16 cellular contexts compared by ENCODE assay signal in the genomic region with DNA sequence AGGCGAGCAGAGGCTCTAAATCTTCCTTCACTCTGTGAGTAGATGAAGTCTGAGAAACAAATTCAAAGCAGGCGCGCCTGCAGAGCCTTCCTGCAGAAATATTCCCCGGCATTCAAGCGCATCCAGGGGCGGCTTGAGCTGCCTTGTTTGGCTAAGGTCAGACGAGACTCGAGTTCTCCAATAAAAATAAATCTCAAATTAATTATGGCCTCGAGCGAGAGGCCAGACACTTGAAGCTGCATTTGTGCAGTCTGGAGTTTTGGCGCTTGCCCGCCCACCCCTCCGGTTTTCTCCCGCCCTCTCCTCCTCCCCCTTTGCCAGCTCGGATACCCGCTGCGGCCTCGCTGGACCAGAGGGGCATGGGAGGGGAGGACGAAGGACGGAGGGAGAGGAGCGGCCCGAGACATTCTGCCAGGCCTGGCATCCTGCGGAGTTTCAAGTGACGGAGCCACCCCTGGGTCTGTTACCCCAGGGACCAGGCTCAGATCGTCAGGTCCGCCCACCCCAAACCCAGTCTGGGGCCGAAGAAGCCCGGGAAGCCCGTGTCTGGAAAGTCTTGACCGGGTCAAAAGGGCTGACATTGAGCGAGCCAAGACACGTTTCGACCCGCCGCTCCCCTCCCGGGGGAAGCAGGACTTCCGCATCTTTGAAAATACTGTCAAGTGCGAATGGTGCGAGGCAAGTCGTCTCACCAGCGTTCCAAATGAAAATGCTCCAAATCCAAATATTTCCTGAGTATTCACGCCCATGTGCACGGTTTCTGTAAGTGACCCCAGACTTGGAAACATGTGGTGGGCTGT. TPM values are rescaled to one million over a fixed set of nuclear protein-coding genes. Genes with fewer than 3 reads are reported as not detected.
A peak's percentile ranks its signal among the peaks of the same experiment; 100 is the strongest.
DNase-seq lines count a peak whose midpoint lies in the region; ATAC-seq and TF ChIP-seq lines count a peak whose summit lies in the region.
"Had no signal": no experiment of that assay in that cellular context is flagged by ENCODE, and none has a peak within 500 bp of the region (broad histone marks: within the 10 kb centered on the region; RNA-seq: fewer than 3 reads in every experiment).

No MANE protein-coding gene starts in this region.

- POLR2A ChIA-PET in WTC11 (lab: Charles Lee): interaction anchor here (0.9 kb wide), 1 partner anchor 26 kb away, joined by 3 read pairs; no protein-coding TSS in a partner anchor

- peaks cover 66% of the 10 kb centered on the region for H3K4me1 Mint-ChIP-seq in WTC11
- H3K4me1 Mint-ChIP-seq in osteocyte (ENCODE audit: unreplicated experiment): peaks cover 37% of the 10 kb centered on the region

- H3K36me3 Mint-ChIP-seq in WTC11: no peaks in the 10 kb centered on the region
- no peaks in the 10 kb centered on the region for H3K36me3 Mint-ChIP-seq in osteocyte (ENCODE audit: unreplicated experiment)

- 10 to 12% methylated on average over 43 of the region's 43 CpGs for WGBS in heart right ventricle, 2 donors

- peaks cover 12% of the 10 kb centered on the region for H4K20me1 ChIP-seq in BLaER1

- H3K27me3 Mint-ChIP-seq in WTC11 (ENCODE audit: low read depth) (peaks cover 96% of the 10 kb centered on the region), osteocyte (ENCODE audit: unreplicated experiment) (peaks cover 28% of the 10 kb centered on the region)

- TF ChIP-seq CTCF in WTC11 (IDR thresholded peaks at IDR 0.05): no peak
- no peak for TF ChIP-seq CTCF in heart right ventricle (IDR thresholded peaks at IDR 0.05)
- TF ChIP-seq CTCF in osteocyte (IDR thresholded peaks at IDR 0.05): no peak

- H3K4me2 ChIP-seq in BLaER1: peak overlapping the region; percentile 94

- CTCF ChIA-PET in WTC11 (lab: Charles Lee): interaction anchor here (0.6 to 2.8 kb wide), 7 partner anchors 38 to 214 kb away, joined by 4 to 10 read pairs (median 4); no protein-coding TSS in a partner anchor

- peaks cover 6% of the 10 kb centered on the region; the same call in 1 of the 2 replicates for H3K36me3 ChIP-seq in BLaER1
- no peaks in the 10 kb centered on the region for H3K36me3 ChIP-seq in heart right ventricle
- H3K36me3 ChIP-seq: adrenal gland had no signal

- peak overlapping the region; percentile 99 for H3K9ac ChIP-seq in BLaER1

- ATAC-seq in WTC11: no peak
- no peak for ATAC-seq in heart right ventricle
- ATAC-seq in HG03045 (IDR thresholded peaks at IDR 0.05; ENCODE audit: unreplicated experiment): no peak
- no peak for ATAC-seq in GM18519 (IDR thresholded peaks at IDR 0.05; ENCODE audit: low FRiP score, unreplicated experiment)
- no peak for ATAC-seq in HG02885 (IDR thresholded peaks at IDR 0.05; ENCODE audit: poor library complexity, unreplicated experiment)
- ATAC-seq: esophagus mucosa, mucosa of descending colon had no signal

- H3K9me3 Mint-ChIP-seq in WTC11: no peaks in the 10 kb centered on the region
- no peaks in the 10 kb centered on the region for H3K9me3 Mint-ChIP-seq in osteocyte (ENCODE audit: unreplicated experiment)
- H3K9me3 Mint-ChIP-seq: stimulated activated naive CD8-positive, alpha-beta T cell treated with anti-CD3 and anti-CD28 coated beads, Interleukin-15, Interleukin-2, amounts not matched to agents 100 ng/mL and 50 ng/mL, for 24 hours had no signal

- no peak overlapping the region for H3K27ac Mint-ChIP-seq in WTC11
- peak overlapping the region; percentile 94 for H3K27ac Mint-ChIP-seq in osteocyte (ENCODE audit: unreplicated experiment)
- H3K27ac Mint-ChIP-seq: stimulated activated naive CD8-positive, alpha-beta T cell treated with anti-CD3 and anti-CD28 coated beads, Interleukin-15, Interleukin-2, amounts not matched to agents 100 ng/mL and 50 ng/mL, for 24 hours had no signal

- H3K4me1 ChIP-seq in BLaER1 (peaks cover 62% of the 10 kb centered on the region), heart right ventricle (peaks cover 15 to 79% (median 55%) of the 10 kb centered on the region in 9 donors)

- H3K9me3 ChIP-seq in BLaER1 (no peaks in the 10 kb centered on the region), heart right ventricle (no peaks in the 10 kb centered on the region)
- H3K9me3 ChIP-seq: adrenal gland, mucosa of descending colon had no signal

- intact Hi-C loops in heart right ventricle (cut with DNase I): loop anchor here in 4 of 10 donors (5.0 to 10.0 kb wide), 5 partner anchors 37 to 142 kb away; no protein-coding TSS in a partner anchor

- H3K27me3 ChIP-seq in BLaER1 (peaks cover 40% of the 10 kb centered on the region), heart right ventricle (peaks cover 16 to 65% (median 53%) of the 10 kb centered on the region in 7 donors)

- H3K4me3 ChIP-seq in BLaER1 (peak overlapping the region; percentile 97), heart right ventricle (peak overlapping the region in 9 of 10 donors; percentile 4 to 87 (median 45))
- H3K4me3 ChIP-seq: mucosa of descending colon had no signal

- DNase-seq in WTC11 (ENCODE audit: low spot score) (peak; percentile 26), heart right ventricle (peak; percentile 40 to 55), osteocyte (ENCODE audit: extremely low spot score, unreplicated experiment) (no peak), ureter (ENCODE audit: low spot score) (no peak)
- DNase-seq: activated CD4-positive, alpha-beta T cell treated with anti-CD3 and anti-CD28 coated beads for 48 hours; IMR-90; NCI-H2171; SIG-M5 had no signal

- H3K27ac ChIP-seq in BLaER1 (peak overlapping the region; percentile 100), heart right ventricle (peak overlapping the region in 7 of 10 donors; percentile 5 to 99 (median 92))

- H3K4me3 Mint-ChIP-seq in WTC11: peak overlapping the region; percentile 46
- peak overlapping the region; percentile 57 for H3K4me3 Mint-ChIP-seq in osteocyte (ENCODE audit: unreplicated experiment)
- H3K4me3 Mint-ChIP-seq: stimulated activated naive CD8-positive, alpha-beta T cell treated with anti-CD3 and anti-CD28 coated beads, Interleukin-15, Interleukin-2, amounts not matched to agents 100 ng/mL and 50 ng/mL, for 24 hours had no signal

TF ChIP-seq in WTC11, 78 proteins besides CTCF, POLR2A, EP300 and RAD21:
- no peak for TF ChIP-seq ZNF219 (CRISPR knock-in tag; IDR thresholded peaks at IDR 0.05; ENCODE audit: borderline replicate concordance)
- TF ChIP-seq, protein P1, sequence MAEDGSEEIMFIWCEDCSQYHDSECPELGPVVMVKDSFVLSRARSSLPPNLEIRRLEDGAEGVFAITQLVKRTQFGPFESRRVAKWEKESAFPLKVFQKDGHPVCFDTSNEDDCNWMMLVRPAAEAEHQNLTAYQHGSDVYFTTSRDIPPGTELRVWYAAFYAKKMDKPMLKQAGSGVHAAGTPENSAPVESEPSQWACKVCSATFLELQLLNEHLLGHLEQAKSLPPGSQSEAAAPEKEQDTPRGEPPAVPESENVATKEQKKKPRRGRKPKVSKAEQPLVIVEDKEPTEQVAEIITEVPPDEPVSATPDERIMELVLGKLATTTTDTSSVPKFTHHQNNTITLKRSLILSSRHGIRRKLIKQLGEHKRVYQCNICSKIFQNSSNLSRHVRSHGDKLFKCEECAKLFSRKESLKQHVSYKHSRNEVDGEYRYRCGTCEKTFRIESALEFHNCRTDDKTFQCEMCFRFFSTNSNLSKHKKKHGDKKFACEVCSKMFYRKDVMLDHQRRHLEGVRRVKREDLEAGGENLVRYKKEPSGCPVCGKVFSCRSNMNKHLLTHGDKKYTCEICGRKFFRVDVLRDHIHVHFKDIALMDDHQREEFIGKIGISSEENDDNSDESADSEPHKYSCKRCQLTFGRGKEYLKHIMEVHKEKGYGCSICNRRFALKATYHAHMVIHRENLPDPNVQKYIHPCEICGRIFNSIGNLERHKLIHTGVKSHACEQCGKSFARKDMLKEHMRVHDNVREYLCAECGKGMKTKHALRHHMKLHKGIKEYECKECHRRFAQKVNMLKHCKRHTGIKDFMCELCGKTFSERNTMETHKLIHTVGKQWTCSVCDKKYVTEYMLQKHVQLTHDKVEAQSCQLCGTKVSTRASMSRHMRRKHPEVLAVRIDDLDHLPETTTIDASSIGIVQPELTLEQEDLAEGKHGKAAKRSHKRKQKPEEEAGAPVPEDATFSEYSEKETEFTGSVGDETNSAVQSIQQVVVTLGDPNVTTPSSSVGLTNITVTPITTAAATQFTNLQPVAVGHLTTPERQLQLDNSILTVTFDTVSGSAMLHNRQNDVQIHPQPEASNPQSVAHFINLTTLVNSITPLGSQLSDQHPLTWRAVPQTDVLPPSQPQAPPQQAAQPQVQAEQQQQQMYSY (CRISPR knock-in tag; IDR thresholded peaks at IDR 0.05): peak; percentile 41; the same call in 1 of the 2 replicates

RNA-seq across cellular contexts. Expression of a gene that starts 3.7 kb away (rescaled TPM):
- total RNA-seq in WTC11 (2021): 0.39 to 0.63 TPM (median 0.44 TPM) in 3 replicates
- total RNA-seq in heart right ventricle: 10 to 100 TPM; 11.7 to 33.3 (median 17.2) TPM
- polyA plus RNA-seq in heart right ventricle: 10 to 100 TPM; 11.4 to 12.1 TPM
- 20.9 and 22.1 TPM in 2 replicates for total RNA-seq in osteocyte
- total RNA-seq in ureter: 19.1 TPM

Comparison
In these comparisons a context has a peak if more than half of its experiments do, and no peak if none do; other contexts are left out.
1. DNase-seq: peak in WTC11 (single experiment) and heart right ventricle (2 of 2); none in osteocyte (single experiment) and ureter (single experiment).